ENCODE assay signal across 8 cellular contexts in genomic region chr11:17230867-17231851, GRCh38. TPM values are rescaled to one million over a fixed set of nuclear protein-coding genes. Genes with fewer than 3 reads are reported as not detected.
DNase-seq lines count a peak whose midpoint lies in the region; ATAC-seq lines count a peak whose summit lies in the region.

No MANE protein-coding gene starts in this region.

- CTCF ChIA-PET in CD8-positive, alpha-beta memory T cell (lab: Charles Lee) = interaction anchor here (0.7 to 2.4 kb wide), 19 partner anchors 8 to 292 kb away, joined by 3 to 35 read pairs (median 4); no protein-coding TSS in a partner anchor
- CTCF ChIA-PET in activated naive CD4-positive, alpha-beta T cell treated with anti-CD3 and anti-CD28 coated beads for 36 hours (lab: Charles Lee) = interaction anchor here (0.9 to 2.3 kb wide), 21 partner anchors 8 to 297 kb away, joined by 3 to 23 read pairs (median 5); partner anchors contain the start of gene KCNJ11

- H3K27ac ChIP-seq in CD8-positive, alpha-beta memory T cell (ENCODE audit: low read depth, low read length) = no peak overlapping the region

- no peaks in the 10 kb centered on the region for H3K27me3 ChIP-seq in CD8-positive, alpha-beta memory T cell (ENCODE audit: insufficient read depth, low read length, poor library complexity, severe bottlenecking)

- H3K4me1 ChIP-seq in CD8-positive, alpha-beta memory T cell (ENCODE audit: insufficient read depth, low read length) = peaks cover 16% of the 10 kb centered on the region

- intact Hi-C loops in activated naive CD4-positive, alpha-beta T cell treated with anti-CD3 and anti-CD28 coated beads for 36 hours (cut with micrococcal nuclease) = loop anchor here (1.0 to 10.0 kb wide), 11 partner anchors 22 to 494 kb away; partner anchors contain the start of genes NCR3LG1 and NUCB2
- intact Hi-C loops in posterior cingulate gyrus (cut with DNase I) = loop anchor here (10.0 kb wide), 2 partner anchors 124 to 274 kb away; partner anchors contain the start of gene NCR3LG1

- peaks cover 0 to 3% of the 10 kb centered on the region in 2 donors for H3K27me3 Mint-ChIP-seq in CD8-positive, alpha-beta memory T cell
- H3K27me3 Mint-ChIP-seq in activated naive CD4-positive, alpha-beta T cell treated with anti-CD3 and anti-CD28 coated beads for 36 hours (ENCODE audit: low read depth) = peaks cover 7% of the 10 kb centered on the region

- H3K9me3 ChIP-seq in CD8-positive, alpha-beta memory T cell (ENCODE audit: low read length) = no peaks in the 10 kb centered on the region

- POLR2A ChIA-PET in CD8-positive, alpha-beta memory T cell (lab: Charles Lee) = no interaction called here

- no peaks in the 10 kb centered on the region for H3K9me3 Mint-ChIP-seq in CD8-positive, alpha-beta memory T cell
- H3K9me3 Mint-ChIP-seq in activated naive CD4-positive, alpha-beta T cell treated with anti-CD3 and anti-CD28 coated beads for 36 hours = no peaks in the 10 kb centered on the region

- ATAC-seq in GM21390 (IDR thresholded peaks at IDR 0.05; ENCODE audit: unreplicated experiment) (peak; percentile 91), HG03469 (IDR thresholded peaks at IDR 0.05; ENCODE audit: unreplicated experiment) (peak; percentile 92)

- H3K36me3 Mint-ChIP-seq in CD8-positive, alpha-beta memory T cell = peaks cover 0 to 3% (median 0%) of the 10 kb centered on the region in 3 donors
- no peaks in the 10 kb centered on the region for H3K36me3 Mint-ChIP-seq in activated naive CD4-positive, alpha-beta T cell treated with anti-CD3 and anti-CD28 coated beads for 36 hours (ENCODE audit: low read depth)

- no peaks in the 10 kb centered on the region for H3K36me3 ChIP-seq in CD8-positive, alpha-beta memory T cell (ENCODE audit: insufficient read depth, low read length)

- H3K4me1 Mint-ChIP-seq in CD8-positive, alpha-beta memory T cell = peaks cover 11 to 18% (median 16%) of the 10 kb centered on the region in 3 donors
- H3K4me1 Mint-ChIP-seq in activated naive CD4-positive, alpha-beta T cell treated with anti-CD3 and anti-CD28 coated beads for 36 hours (ENCODE audit: low read depth) = peaks cover 19% of the 10 kb centered on the region

- H3K27ac Mint-ChIP-seq in CD8-positive, alpha-beta memory T cell = peak overlapping the region in 3 of 8 donors; percentile 15 to 43 (median 37)
- H3K27ac Mint-ChIP-seq in activated naive CD4-positive, alpha-beta T cell treated with anti-CD3 and anti-CD28 coated beads for 36 hours = no peak overlapping the region

- peak overlapping the region in 5 of 7 donors; percentile 18 to 57 (median 35) for H3K4me3 Mint-ChIP-seq in CD8-positive, alpha-beta memory T cell
- H3K4me3 Mint-ChIP-seq in activated naive CD4-positive, alpha-beta T cell treated with anti-CD3 and anti-CD28 coated beads for 36 hours = no peak overlapping the region

- H3K4me3 ChIP-seq in CD8-positive, alpha-beta memory T cell (ENCODE audit: low read length) = no peak overlapping the region

- peak in 2 of 5 donors; percentile 30 to 41 for DNase-seq in CD8-positive, alpha-beta memory T cell
- peak; percentile 67 for DNase-seq in activated naive CD4-positive, alpha-beta T cell treated with anti-CD3 and anti-CD28 coated beads for 36 hours
- no peak for DNase-seq in posterior cingulate gyrus
- no peak for DNase-seq in dermis blood vessel endothelial cell
- DNase-seq in foreskin melanocyte = no peak
- DNase-seq in NCI-H345 treated with DMSO at 0.1 percent for 48 hours (lab: John Stamatoyannopoulos, UW; ENCODE audit: unreplicated experiment) = no peak

RNA-seq across cellular contexts. Expression of gene PIK3C2A, which starts 23.4 kb away (rescaled TPM):
- total RNA-seq in CD8-positive, alpha-beta memory T cell = 10 to 100 TPM; 30.4 to 33.0 TPM
- polyA plus RNA-seq in CD8-positive, alpha-beta memory T cell = 8.1 TPM
- total RNA-seq in activated naive CD4-positive, alpha-beta T cell treated with anti-CD3 and anti-CD28 coated beads for 36 hours = 10 to 100 TPM; 16.4 to 17.3 TPM
- 91.9 and 115 TPM in 2 replicates for total RNA-seq in dermis blood vessel endothelial cell

RNA-seq across cellular contexts. Expression of gene NUCB2, which starts 45.4 kb away (rescaled TPM):
- 10 to 100 TPM; 30.3 to 33.3 TPM for total RNA-seq in CD8-positive, alpha-beta memory T cell
- polyA plus RNA-seq in CD8-positive, alpha-beta memory T cell = 218 TPM
- 10 to 100 TPM; 67.7 to 74.0 TPM for total RNA-seq in activated naive CD4-positive, alpha-beta T cell treated with anti-CD3 and anti-CD28 coated beads for 36 hours
- 57.2 and 77.1 TPM in 2 replicates for total RNA-seq in dermis blood vessel endothelial cell
